17 cellular contexts compared by ENCODE assay signal in genomic region chr15:36359286-36359685, GRCh38.
"Had no signal": no experiment of that assay in that cellular context is flagged by ENCODE, and none has a peak within 500 bp of the region (broad histone marks: within the 10 kb centered on the region; RNA-seq: fewer than 3 reads in every experiment).

No MANE protein-coding gene starts in this region.

- FAIRE-seq: kidney had no signal

- H3K4me3 ChIP-seq: adrenal gland, gastroesophageal sphincter, hepatocyte, left ventricle myocardium inferior, ovary, sigmoid colon, testis, upper lobe of right lung had no signal

- H3K27ac Mint-ChIP-seq: memory B cell; stimulated activated naive CD8-positive, alpha-beta T cell treated with anti-CD3 and anti-CD28 coated beads, Interleukin-15, amount 100 ng/mL, for 72 hours had no signal

- H2AFZ ChIP-seq: hepatocyte had no signal

- H3K36me3 Mint-ChIP-seq: brain, memory B cell had no signal

- DNase-seq: activated naive CD4-positive, alpha-beta T cell treated with anti-CD3 and anti-CD28 coated beads, Interleukin-2, amount 50 U/mL, for 16 hours; adrenal gland; effector memory CD4-positive, alpha-beta T cell; kidney; left ventricle myocardium inferior; nephron progenitor cell; ovary; sigmoid colon; stimulated activated CD4-positive, alpha-beta T cell treated with anti-CD3 and anti-CD28 coated beads, Interleukin-4, amount 100 ng/mL, for 1 hour; stimulated activated naive CD8-positive, alpha-beta T cell treated with anti-CD3 and anti-CD28 coated beads, Interleukin-15, amount 100 ng/mL, for 72 hours; testis; upper lobe of right lung had no signal

- H3K27ac ChIP-seq: adrenal gland, gastroesophageal sphincter, hepatocyte, left ventricle myocardium inferior, ovary, testis, upper lobe of right lung had no signal

- H3K79me2 ChIP-seq: hepatocyte had no signal

- H3K9me3 Mint-ChIP-seq: memory B cell; nephron progenitor cell; stimulated activated naive CD8-positive, alpha-beta T cell treated with anti-CD3 and anti-CD28 coated beads, Interleukin-15, amount 100 ng/mL, for 72 hours had no signal

- H3K27me3 Mint-ChIP-seq: brain; central memory CD8-positive, alpha-beta T cell; memory B cell; stimulated activated naive CD8-positive, alpha-beta T cell treated with anti-CD3 and anti-CD28 coated beads, Interleukin-15, amount 100 ng/mL, for 72 hours had no signal

- H3K4me3 Mint-ChIP-seq: brain; central memory CD8-positive, alpha-beta T cell; memory B cell; nephron progenitor cell; stimulated activated naive CD8-positive, alpha-beta T cell treated with anti-CD3 and anti-CD28 coated beads, Interleukin-15, amount 100 ng/mL, for 72 hours had no signal

- H3K4me1 Mint-ChIP-seq: central memory CD8-positive, alpha-beta T cell; stimulated activated naive CD8-positive, alpha-beta T cell treated with anti-CD3 and anti-CD28 coated beads, Interleukin-15, amount 100 ng/mL, for 72 hours had no signal

- H3K36me3 ChIP-seq: adrenal gland, gastroesophageal sphincter, left ventricle myocardium inferior, ovary, sigmoid colon, upper lobe of right lung had no signal

- H3K9me3 ChIP-seq: adrenal gland, gastroesophageal sphincter, left ventricle myocardium inferior, ovary, sigmoid colon, testis, upper lobe of right lung had no signal

- H3K4me2 ChIP-seq: hepatocyte had no signal

- H3K27me3 ChIP-seq: adrenal gland, gastroesophageal sphincter, hepatocyte, ovary, sigmoid colon, testis, upper lobe of right lung had no signal
